Comparison of ENCODE assay signal across 2 cellular contexts in genomic region chr1:89311757-89312156, GRCh38.
TF ChIP-seq lines count a peak whose summit lies in the region.

No MANE protein-coding gene starts in this region.

TF ChIP-seq in liver, 16 proteins besides CTCF, POLR2A, EP300 and RAD21 (continued from another document):
- TF ChIP-seq SP1 (IDR thresholded peaks at IDR 0.05) (peak; percentile 44), HNF4A (conservative IDR thresholded peaks at IDR 0.05) (peak in 1 of 2 donors; percentile 30), RXRA (IDR thresholded peaks at IDR 0.05) (peak; percentile 48 to 64)

TF ChIP-seq in HepG2, 621 proteins besides CTCF, POLR2A, EP300 and RAD21:
- TF ChIP-seq SRSF1 (optimal IDR thresholded peaks at IDR 0.05; ENCODE audit: low read depth, low read length) = no peak
- TF ChIP-seq MBNL3 (CRISPR knock-in tag; conservative IDR thresholded peaks at IDR 0.05) = no peak
- TF ChIP-seq FOXM1 (CRISPR knock-in tag; IDR thresholded peaks at IDR 0.05) = no peak
- TF ChIP-seq ZNF891 (CRISPR knock-in tag; IDR thresholded peaks at IDR 0.05) = no peak
- TF ChIP-seq ZNF225 (CRISPR knock-in tag; IDR thresholded peaks at IDR 0.05) = no peak
- TF ChIP-seq DRAP1 (CRISPR knock-in tag; IDR thresholded peaks at IDR 0.05) = no peak
- no peak for TF ChIP-seq PCBP1 (IDR thresholded peaks at IDR 0.05; ENCODE audit: borderline replicate concordance, low read depth, low read length)
- no peak for TF ChIP-seq FOXK1 (CRISPR knock-in tag; IDR thresholded peaks at IDR 0.05; ENCODE audit: borderline replicate concordance, low read depth)
- TF ChIP-seq TFE3 (CRISPR knock-in tag; IDR thresholded peaks at IDR 0.05) = no peak
